ENCODE assay signal across 14 cellular contexts in genomic region chrX:40729923-40730584, GRCh38. TPM values are rescaled to one million over a fixed set of nuclear protein-coding genes. Genes with fewer than 3 reads are reported as not detected.
DNase-seq lines count a peak whose midpoint lies in the region; ATAC-seq, FAIRE-seq and TF ChIP-seq lines count a peak whose summit lies in the region.
"Had no signal": no experiment of that assay in that cellular context is flagged by ENCODE, and none has a peak within 500 bp of the region (broad histone marks: within the 10 kb centered on the region; RNA-seq: fewer than 3 reads in every experiment).

No MANE protein-coding gene starts in this region.

- H3K27me3 Mint-ChIP-seq in astrocyte (ENCODE audit: low read depth, unreplicated experiment) = no peaks in the 10 kb centered on the region
- H3K27me3 Mint-ChIP-seq in naive B cell = no peaks in the 10 kb centered on the region

- no peak overlapping the region for H3K27ac ChIP-seq in astrocyte (ENCODE audit: low read depth, low read length)
- H3K27ac ChIP-seq: heart left ventricle, RWPE1 had no signal

- no peaks in the 10 kb centered on the region for H3K9me3 Mint-ChIP-seq in astrocyte (ENCODE audit: unreplicated experiment)
- H3K9me3 Mint-ChIP-seq in naive B cell = no peaks in the 10 kb centered on the region

- no peaks in the 10 kb centered on the region for H3K27me3 ChIP-seq in astrocyte (ENCODE audit: insufficient read depth, low read length)

- H3K4me2 ChIP-seq in astrocyte (ENCODE audit: low read length) = no peak overlapping the region
- H3K4me2 ChIP-seq: smooth muscle cell had no signal

- no peak overlapping the region for H3K9ac ChIP-seq in astrocyte (ENCODE audit: low read length)

- H3K36me3 Mint-ChIP-seq in astrocyte (ENCODE audit: low read depth, unreplicated experiment) = peaks cover 3% of the 10 kb centered on the region
- peaks cover 7 to 24% of the 10 kb centered on the region in 2 donors for H3K36me3 Mint-ChIP-seq in naive B cell

- peaks cover 87% of the 10 kb centered on the region for H3K79me2 ChIP-seq in astrocyte (ENCODE audit: insufficient read depth, low read length)

- FAIRE-seq in astrocyte (lab: Jason Lieb, UNC) = no peak

- no peaks in the 10 kb centered on the region for H3K9me3 ChIP-seq in astrocyte (ENCODE audit: insufficient read depth, low read depth, low read length)
- H3K9me3 ChIP-seq: heart left ventricle had no signal

- in situ Hi-C loops in KBM-7 (cut with MboI; ENCODE audit: low pct_unique_long_range_greater_than_20kb, low sequenced_read_pairs) = no loop called here

- no peak overlapping the region for H3K4me3 ChIP-seq in astrocyte (ENCODE audit: insufficient read depth, low read depth, low read length)
- H3K4me3 ChIP-seq: heart left ventricle, smooth muscle cell had no signal

- H3K4me3 Mint-ChIP-seq in astrocyte (ENCODE audit: unreplicated experiment) = peak overlapping the region; percentile 34
- peak overlapping the region in 7 of 8 donors; percentile 21 to 73 (median 55) for H3K4me3 Mint-ChIP-seq in naive B cell

- H2AFZ ChIP-seq in astrocyte (ENCODE audit: low read depth, low read length) = no peak overlapping the region

- H3K27ac Mint-ChIP-seq in astrocyte (ENCODE audit: unreplicated experiment) (no peak overlapping the region), naive B cell (peak overlapping the region; percentile 24 to 94 (median 85))

- peaks cover 4% of the 10 kb centered on the region for H3K36me3 ChIP-seq in astrocyte (ENCODE audit: insufficient read depth, low read length)

- peaks cover 45% of the 10 kb centered on the region for H4K20me1 ChIP-seq in astrocyte (ENCODE audit: insufficient read depth, low read length)

- H3K4me1 Mint-ChIP-seq in astrocyte (ENCODE audit: low read depth, unreplicated experiment) (peaks cover 13% of the 10 kb centered on the region), naive B cell (peaks cover 40 to 72% (median 42%) of the 10 kb centered on the region in 3 donors)

- no peak for TF ChIP-seq CTCF in astrocyte (IDR thresholded peaks at IDR 0.05; ENCODE audit: insufficient read depth, low read depth, low read length)

- DNase-seq in CD1c-positive myeloid dendritic cell (ENCODE audit: extremely low spot score) (peak; percentile 10), KBM-7 (peak; percentile 47), astrocyte (ENCODE audit: low read depth) (no peak), naive B cell (peak; percentile 28), occipital lobe (lab: John Stamatoyannopoulos, UW) (no peak), SW480 (ENCODE audit: low spot score) (no peak), hippocampal formation (lab: John Stamatoyannopoulos, UW) (no peak)
- DNase-seq: amniotic stem cell; effector CD8-positive, alpha-beta T cell; HCEC 1CT; heart left ventricle had no signal

- H3K4me1 ChIP-seq in astrocyte (ENCODE audit: insufficient read depth, low read length) = no peaks in the 10 kb centered on the region

- ATAC-seq in naive B cell (ENCODE audit: low read depth in 2 of 2) = peak; percentile 49 to 57
- ATAC-seq in GM18517 (IDR thresholded peaks at IDR 0.05; ENCODE audit: unreplicated experiment) = no peak

RNA-seq across cellular contexts. Expression of gene MED14, which starts 5.3 kb away (rescaled TPM):
- total RNA-seq in astrocyte (79.5 and 79.9 TPM in 2 replicates), occipital lobe (27.5 TPM)
- polyA plus RNA-seq in naive B cell (ENCODE audit: low read depth in 6 of 6) = 10 to 100 TPM in 5 of 6 donors, 1 to 10 TPM in 1; 9.2 to 23.6 (median 15.2) TPM

Comparison
In these comparisons a context has a peak if more than half of its experiments do, and no peak if none do; other contexts are left out.
1. DNase-seq: peak in CD1c-positive myeloid dendritic cell (single experiment), KBM-7 (single experiment) and naive B cell (single experiment); none in astrocyte (single experiment), occipital lobe (single experiment), SW480 (single experiment) and hippocampal formation (0 of 2).